ENCODE assay signal across 29 cellular contexts in the genomic region with DNA sequence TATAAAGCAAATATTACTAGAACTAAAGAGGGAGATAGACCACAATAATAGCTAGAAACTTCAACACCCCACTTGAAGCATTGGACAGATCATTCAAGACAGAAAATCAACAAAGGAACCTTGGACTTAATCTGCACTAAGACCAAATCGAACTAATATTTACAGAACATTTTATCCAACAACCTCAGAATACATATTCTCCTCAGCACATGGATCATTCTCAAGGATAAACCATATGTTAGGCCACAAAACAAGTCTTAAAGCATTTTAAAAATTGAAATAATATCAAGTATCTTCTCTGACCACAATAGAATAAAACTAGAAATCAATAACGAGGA.
"Had no signal": no experiment of that assay in that cellular context is flagged by ENCODE, and none has a peak within 500 bp of the region (broad histone marks: within the 10 kb centered on the region; RNA-seq: fewer than 3 reads in every experiment).

No MANE protein-coding gene starts in this region.

- H3K9me3 Mint-ChIP-seq: stimulated activated effector memory CD8-positive, alpha-beta T cell treated with anti-CD3 and anti-CD28 coated beads, Interleukin-12 subunit alpha, Interleukin-12 subunit beta, amount 100 ng/mL, for 72 hours; stimulated activated naive B cell treated with anti-CD40 and anti-IgM and Interleukin-4, amounts not matched to agents 10 μg/mL and 1 μg/mL and 100 μg/mL, for 72 hours; stimulated activated naive CD8-positive, alpha-beta T cell treated with anti-CD3 and anti-CD28 coated beads, Interleukin-15, amount 100 ng/mL, for 72 hours; stimulated activated naive CD8-positive, alpha-beta T cell treated with anti-CD3 and anti-CD28 coated beads, Interleukin-15, Interleukin-2, amounts not matched to agents 100 ng/mL and 50 ng/mL, for 24 hours; type B pancreatic cell had no signal

- H3K36me3 ChIP-seq: stomach, suprapubic skin, thoracic aorta, thyroid gland, tibial artery, tibial nerve, transverse colon, upper lobe of left lung, upper lobe of right lung, uterus, vagina had no signal

- H3K4me1 ChIP-seq: stomach, suprapubic skin, testis, thyroid gland, tibial artery, tibial nerve, transverse colon, upper lobe of left lung, upper lobe of right lung, uterus, vagina had no signal

- H3K27ac Mint-ChIP-seq: stimulated activated effector memory CD8-positive, alpha-beta T cell treated with anti-CD3 and anti-CD28 coated beads, Interleukin-12 subunit alpha, Interleukin-12 subunit beta, amount 100 ng/mL, for 72 hours; stimulated activated memory B cell treated with anti-CD40 and anti-IgM and Interleukin-4, amounts not matched to agents 10 μg/mL and 1 μg/mL and 100 μg/mL, for 72 hours; stimulated activated naive B cell treated with anti-CD40 and anti-IgM and Interleukin-4, amounts not matched to agents 10 μg/mL and 1 μg/mL and 100 μg/mL, for 72 hours; stimulated activated naive CD8-positive, alpha-beta T cell treated with anti-CD3 and anti-CD28 coated beads, Interleukin-15, amount 100 ng/mL, for 72 hours; stimulated activated naive CD8-positive, alpha-beta T cell treated with anti-CD3 and anti-CD28 coated beads, Interleukin-15, Interleukin-2, amounts not matched to agents 100 ng/mL and 50 ng/mL, for 24 hours; type B pancreatic cell had no signal

- H3K4me1 Mint-ChIP-seq: stimulated activated effector memory CD8-positive, alpha-beta T cell treated with anti-CD3 and anti-CD28 coated beads, Interleukin-12 subunit alpha, Interleukin-12 subunit beta, amount 100 ng/mL, for 72 hours; stimulated activated memory B cell treated with anti-CD40 and anti-IgM and Interleukin-4, amounts not matched to agents 10 μg/mL and 1 μg/mL and 100 μg/mL, for 72 hours; stimulated activated naive B cell treated with anti-CD40 and anti-IgM and Interleukin-4, amounts not matched to agents 10 μg/mL and 1 μg/mL and 100 μg/mL, for 72 hours; stimulated activated naive CD8-positive, alpha-beta T cell treated with anti-CD3 and anti-CD28 coated beads, Interleukin-15, amount 100 ng/mL, for 72 hours had no signal

- H3K9me3 ChIP-seq: stomach, suprapubic skin, testis, thoracic aorta, thyroid gland, tibial artery, tibial nerve, transverse colon, upper lobe of left lung, upper lobe of right lung, uterus, vagina had no signal

- H3K27ac ChIP-seq: stomach, suprapubic skin, testis, thoracic aorta, thyroid gland, tibial artery, tibial nerve, transverse colon, upper lobe of left lung, upper lobe of right lung, uterus, vagina had no signal

- DNase-seq: stimulated activated CD4-positive, alpha-beta T cell treated with anti-CD3 and anti-CD28 coated beads, Interleukin-2, amount 100 ng/mL, for 48 hours; stimulated activated CD4-positive, alpha-beta T cell treated with anti-CD3 and anti-CD28 coated beads, Interleukin-4, amount 100 ng/mL, for 1 hour; stimulated activated CD4-positive, alpha-beta T cell treated with anti-CD3 and anti-CD28 coated beads, Interleukin-4, amount 100 ng/mL, for 24 hours; stimulated activated CD4-positive, alpha-beta T cell treated with anti-CD3 and anti-CD28 coated beads, Interleukin-4, amount 100 ng/mL, for 4 hours; stimulated activated CD8-positive, alpha-beta memory T cell treated with anti-CD3 and anti-CD28 coated beads, Interleukin-4, amount 100 ng/mL, for 48 hours; stimulated activated naive B cell treated with anti-CD40 and anti-IgM and Interleukin-4, amounts not matched to agents 10 μg/mL and 1 μg/mL and 100 μg/mL, for 72 hours; stimulated activated naive CD4-positive, alpha-beta T cell; stimulated activated naive CD4-positive, alpha-beta T cell treated with Interleukin-2 at 50 U/mL for 16 hours; stimulated activated naive CD8-positive, alpha-beta T cell treated with anti-CD3 and anti-CD28 coated beads, Interleukin-15, amount 100 ng/mL, for 72 hours; stimulated activated naive CD8-positive, alpha-beta T cell treated with anti-CD3 and anti-CD28 coated beads, Interleukin-15, Interleukin-2, amounts not matched to agents 100 U/mL and 50 U/mL, for 24 hours; stomach; substantia nigra; testis; tibial artery; transverse colon; trophoblast cell; upper lobe of left lung; upper lobe of right lung; uterus had no signal

- ATAC-seq: stimulated activated memory B cell treated with anti-CD40 and anti-IgM and Interleukin-4, amounts not matched to agents 10 μg/mL and 1 μg/mL and 100 μg/mL, for 72 hours; stimulated activated naive B cell treated with anti-CD40 and anti-IgM and Interleukin-4, amounts not matched to agents 10 μg/mL and 1 μg/mL and 100 μg/mL, for 72 hours; stimulated activated naive CD8-positive, alpha-beta T cell treated with anti-CD3 and anti-CD28 coated beads, Interleukin-15, amount 100 ng/mL, for 72 hours; stimulated activated naive CD8-positive, alpha-beta T cell treated with anti-CD3 and anti-CD28 coated beads, Interleukin-15, Interleukin-2, amounts not matched to agents 100 U/mL and 50 U/mL, for 24 hours had no signal

- H3K4me3 Mint-ChIP-seq: stimulated activated effector memory CD8-positive, alpha-beta T cell treated with anti-CD3 and anti-CD28 coated beads, Interleukin-12 subunit alpha, Interleukin-12 subunit beta, amount 100 ng/mL, for 72 hours; stimulated activated memory B cell treated with anti-CD40 and anti-IgM and Interleukin-4, amounts not matched to agents 10 μg/mL and 1 μg/mL and 100 μg/mL, for 72 hours; stimulated activated naive B cell treated with anti-CD40 and anti-IgM and Interleukin-4, amounts not matched to agents 10 μg/mL and 1 μg/mL and 100 μg/mL, for 72 hours; stimulated activated naive CD8-positive, alpha-beta T cell treated with anti-CD3 and anti-CD28 coated beads, Interleukin-15, amount 100 ng/mL, for 72 hours; stimulated activated naive CD8-positive, alpha-beta T cell treated with anti-CD3 and anti-CD28 coated beads, Interleukin-15, Interleukin-2, amounts not matched to agents 100 ng/mL and 50 ng/mL, for 24 hours; type B pancreatic cell had no signal

- H3K36me3 Mint-ChIP-seq: stimulated activated effector memory CD8-positive, alpha-beta T cell treated with anti-CD3 and anti-CD28 coated beads, Interleukin-12 subunit alpha, Interleukin-12 subunit beta, amount 100 ng/mL, for 72 hours; stimulated activated memory B cell treated with anti-CD40 and anti-IgM and Interleukin-4, amounts not matched to agents 10 μg/mL and 1 μg/mL and 100 μg/mL, for 72 hours; stimulated activated naive B cell treated with anti-CD40 and anti-IgM and Interleukin-4, amounts not matched to agents 10 μg/mL and 1 μg/mL and 100 μg/mL, for 72 hours; type B pancreatic cell had no signal

- H3K4me3 ChIP-seq: stomach, suprapubic skin, testis, thoracic aorta, thyroid gland, tibial artery, tibial nerve, transverse colon, upper lobe of left lung, upper lobe of right lung, uterus, vagina had no signal

- FAIRE-seq: urothelium cell line had no signal

- H3K27me3 ChIP-seq: stomach, suprapubic skin, testis, thyroid gland, tibial artery, tibial nerve, transverse colon, upper lobe of left lung, uterus, vagina had no signal
